ENCODE assay signal across 3 cellular contexts in genomic region chr13:88565566-88565965, GRCh38.
"Had no signal": no experiment of that assay in that cellular context is flagged by ENCODE, and none has a peak within 500 bp of the region (broad histone marks: within the 10 kb centered on the region; RNA-seq: fewer than 3 reads in every experiment).

No MANE protein-coding gene starts in this region.

- ATAC-seq: GM12878 had no signal

- DNase-seq: GDM1, GF-D8 had no signal

- H3K4me3 ChIP-seq: GM12878 had no signal
